In the genomic region with DNA sequence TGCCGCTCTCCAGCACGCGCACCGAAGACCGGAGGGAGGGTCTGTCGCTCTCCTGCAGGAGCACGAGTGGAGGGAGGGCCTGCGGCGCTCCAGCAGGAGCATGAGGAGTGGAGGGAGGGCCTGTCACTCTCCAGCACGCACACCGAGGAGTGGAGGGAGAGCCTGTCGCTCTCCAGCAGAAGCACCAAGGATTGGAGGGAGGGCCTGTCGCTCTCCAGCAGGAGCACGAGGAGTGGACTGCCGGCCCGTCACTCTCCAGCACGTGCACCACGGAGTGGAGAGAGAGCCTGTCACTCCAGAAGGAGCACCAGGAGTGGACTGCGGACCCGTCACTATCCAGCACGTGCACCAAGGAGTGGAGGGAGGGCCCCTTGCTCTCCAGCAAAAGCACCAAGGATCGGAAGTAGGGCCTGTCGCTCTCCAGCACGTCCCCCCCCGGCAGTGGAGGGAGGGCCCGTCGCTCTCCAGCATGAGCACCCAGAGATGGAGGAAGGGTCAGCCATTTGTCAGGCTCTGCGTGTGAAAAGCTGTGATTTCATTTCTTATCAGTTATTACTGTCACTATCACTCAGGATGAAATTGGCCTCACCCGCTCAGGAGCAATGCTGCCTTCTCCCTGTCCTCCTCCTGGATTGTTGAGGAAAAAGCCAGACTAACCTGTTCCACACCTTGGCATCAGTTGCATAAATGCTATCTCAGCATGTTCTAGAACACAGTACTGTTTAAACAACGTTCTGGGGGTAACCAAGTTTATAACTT, we compare ENCODE assay signal across 11 cellular contexts. TPM values are rescaled to one million over a fixed set of nuclear protein-coding genes. Genes with fewer than 3 reads are reported as not detected.
A peak's percentile ranks its signal among the peaks of the same experiment; 100 is the strongest.
DNase-seq lines count a peak whose midpoint lies in the region; ATAC-seq and TF ChIP-seq lines count a peak whose summit lies in the region.
"Had no signal": no experiment of that assay in that cellular context is flagged by ENCODE, and none has a peak within 500 bp of the region (broad histone marks: within the 10 kb centered on the region; RNA-seq: fewer than 3 reads in every experiment).

No MANE protein-coding gene starts in this region.

- no peak overlapping the region for H3K4me3 Mint-ChIP-seq in activated CD8-positive, alpha-beta T cell treated with anti-CD3 and anti-CD28 coated beads, Interleukin-2, amount 10 ng/mL, durations not matched to agents 7 days and 5 days
- H3K4me3 Mint-ChIP-seq in activated T-helper 1 cell treated with anti-CD3 and anti-CD28 coated beads, Interleukin-12 subunit alpha, Interleukin-12 subunit beta, Interleukin-2, Interleukin-4 antibody, amounts not matched to agents 30 ng/mL and 10 ng/mL and 1 ng/mL, durations not matched to agents 14 hours and 24 hours and 36 hours: no peak overlapping the region

- H3K9ac ChIP-seq in iPS-15b (ENCODE audit: low read depth, low read length): no peak overlapping the region

- no peaks in the 10 kb centered on the region for H3K4me1 Mint-ChIP-seq in activated CD8-positive, alpha-beta T cell treated with anti-CD3 and anti-CD28 coated beads, Interleukin-2, amount 10 ng/mL, durations not matched to agents 7 days and 5 days (ENCODE audit: low read depth)
- no peaks in the 10 kb centered on the region for H3K4me1 Mint-ChIP-seq in activated T-helper 1 cell treated with anti-CD3 and anti-CD28 coated beads, Interleukin-12 subunit alpha, Interleukin-12 subunit beta, Interleukin-2, Interleukin-4 antibody, amounts not matched to agents 30 ng/mL and 10 ng/mL and 1 ng/mL, durations not matched to agents 14 hours and 24 hours and 36 hours (ENCODE audit: low read depth)

- H3K36me3 Mint-ChIP-seq in activated CD8-positive, alpha-beta T cell treated with anti-CD3 and anti-CD28 coated beads, Interleukin-2, amount 10 ng/mL, durations not matched to agents 7 days and 5 days (ENCODE audit: low read depth): peaks cover 9% of the 10 kb centered on the region
- H3K36me3 Mint-ChIP-seq in activated T-helper 1 cell treated with anti-CD3 and anti-CD28 coated beads, Interleukin-12 subunit alpha, Interleukin-12 subunit beta, Interleukin-2, Interleukin-4 antibody, amounts not matched to agents 30 ng/mL and 10 ng/mL and 1 ng/mL, durations not matched to agents 14 hours and 24 hours and 36 hours (ENCODE audit: low read depth): peaks cover 8% of the 10 kb centered on the region

- intact Hi-C loops in stomach (cut with DNase I; ENCODE audit: low total_unique reads): no loop called here
- intact Hi-C loops in activated T-helper 1 cell treated with anti-CD3 and anti-CD28 coated beads, Interleukin-12 subunit alpha, Interleukin-12 subunit beta, Interleukin-2, Interleukin-4 antibody, amounts not matched to agents 30 ng/mL and 10 ng/mL and 1 ng/mL, durations not matched to agents 14 hours and 24 hours and 36 hours (cut with micrococcal nuclease): no loop called here

- H3K27ac Mint-ChIP-seq in activated CD8-positive, alpha-beta T cell treated with anti-CD3 and anti-CD28 coated beads, Interleukin-2, amount 10 ng/mL, durations not matched to agents 7 days and 5 days: no peak overlapping the region
- H3K27ac Mint-ChIP-seq in activated T-helper 1 cell treated with anti-CD3 and anti-CD28 coated beads, Interleukin-12 subunit alpha, Interleukin-12 subunit beta, Interleukin-2, Interleukin-4 antibody, amounts not matched to agents 30 ng/mL and 10 ng/mL and 1 ng/mL, durations not matched to agents 14 hours and 24 hours and 36 hours: no peak overlapping the region

- TF ChIP-seq POLR2A in stomach (IDR thresholded peaks at IDR 0.05): no peak

- H3K27me3 ChIP-seq in iPS-15b (ENCODE audit: control insufficient read depth, insufficient read depth, low read length) (no peaks in the 10 kb centered on the region), stomach (no peaks in the 10 kb centered on the region)

- no peaks in the 10 kb centered on the region for H3K27me3 Mint-ChIP-seq in activated CD8-positive, alpha-beta T cell treated with anti-CD3 and anti-CD28 coated beads, Interleukin-2, amount 10 ng/mL, durations not matched to agents 7 days and 5 days (ENCODE audit: low read depth)
- H3K27me3 Mint-ChIP-seq in activated T-helper 1 cell treated with anti-CD3 and anti-CD28 coated beads, Interleukin-12 subunit alpha, Interleukin-12 subunit beta, Interleukin-2, Interleukin-4 antibody, amounts not matched to agents 30 ng/mL and 10 ng/mL and 1 ng/mL, durations not matched to agents 14 hours and 24 hours and 36 hours (ENCODE audit: insufficient read depth): no peaks in the 10 kb centered on the region

- WGBS in stomach, 5 donors: 60 to 78% (median 70%) methylated on average over 21 to 30 of the region's 30 CpGs

- no peaks in the 10 kb centered on the region for H3K9me3 ChIP-seq in iPS-15b (ENCODE audit: control insufficient read depth, insufficient read depth, low read length)
- no peaks in the 10 kb centered on the region for H3K9me3 ChIP-seq in stomach

- peaks cover 19% of the 10 kb centered on the region for H3K36me3 ChIP-seq in iPS-15b (ENCODE audit: control insufficient read depth, insufficient read depth, low read length)
- peaks cover 16 to 64% (median 55%) of the 10 kb centered on the region in 4 donors for H3K36me3 ChIP-seq in stomach

- peak overlapping the region in 1 of 5 donors; percentile 22 for H3K27ac ChIP-seq in stomach
- H3K27ac ChIP-seq: 22Rv1 had no signal

- CTCF ChIA-PET in activated CD8-positive, alpha-beta T cell treated with anti-CD3 and anti-CD28 coated beads, Interleukin-2, amount 10 ng/mL, durations not matched to agents 7 days and 5 days (lab: Charles Lee): no interaction called here

- TF ChIP-seq CTCF in stomach (IDR thresholded peaks at IDR 0.05): no peak

- peak overlapping the region; percentile 18 for H3K4me3 ChIP-seq in iPS-15b (ENCODE audit: low read depth, low read length)
- H3K4me3 ChIP-seq in stomach: no peak overlapping the region

- H3K4me1 ChIP-seq in iPS-15b (ENCODE audit: control insufficient read depth, insufficient read depth, low read length) (peaks cover 2% of the 10 kb centered on the region), stomach (peaks cover 0 to 3% (median under 1%) of the 10 kb centered on the region in 4 donors)

- DNase-seq in DMS 273 (lab: John Stamatoyannopoulos, UW; ENCODE audit: unreplicated experiment): peak; percentile 61
- no peak for DNase-seq in DMS 273 treated with DMSO at 0.1 percent for 48 hours (lab: John Stamatoyannopoulos, UW)
- DNase-seq in activated CD8-positive, alpha-beta T cell treated with anti-CD3 and anti-CD28 coated beads, Interleukin-2, amount 10 ng/mL, durations not matched to agents 7 days and 5 days: no peak
- peak; percentile 58 for DNase-seq in stomach
- no peak for DNase-seq in central memory CD4-positive, alpha-beta T cell
- no peak for DNase-seq in activated T-helper 1 cell treated with anti-CD3 and anti-CD28 coated beads, Interleukin-12 subunit alpha, Interleukin-12 subunit beta, Interleukin-2, Interleukin-4 antibody, amounts not matched to agents 30 ng/mL and 10 ng/mL and 1 ng/mL, durations not matched to agents 14 hours and 24 hours and 36 hours (ENCODE audit: low spot score)
- no peak for DNase-seq in NCI-H1694 treated with DMSO at 0.1 percent for 48 hours (lab: John Stamatoyannopoulos, UW)
- DNase-seq: activated naive CD4-positive, alpha-beta T cell treated with anti-CD3 and anti-CD28 coated beads, Interleukin-2, amount 50 U/mL, for 16 hours; NCI-H1930 had no signal

- POLR2A ChIA-PET in activated CD8-positive, alpha-beta T cell treated with anti-CD3 and anti-CD28 coated beads, Interleukin-2, amount 10 ng/mL, durations not matched to agents 7 days and 5 days (lab: Charles Lee): no interaction called here

- peak; percentile 27 for ATAC-seq in activated CD8-positive, alpha-beta T cell treated with anti-CD3 and anti-CD28 coated beads, Interleukin-2, amount 10 ng/mL, durations not matched to agents 7 days and 5 days

- H3K9me3 Mint-ChIP-seq in activated CD8-positive, alpha-beta T cell treated with anti-CD3 and anti-CD28 coated beads, Interleukin-2, amount 10 ng/mL, durations not matched to agents 7 days and 5 days (ENCODE audit: insufficient read depth): no peaks in the 10 kb centered on the region
- H3K9me3 Mint-ChIP-seq in activated T-helper 1 cell treated with anti-CD3 and anti-CD28 coated beads, Interleukin-12 subunit alpha, Interleukin-12 subunit beta, Interleukin-2, Interleukin-4 antibody, amounts not matched to agents 30 ng/mL and 10 ng/mL and 1 ng/mL, durations not matched to agents 14 hours and 24 hours and 36 hours: no peaks in the 10 kb centered on the region

- no peak for TF ChIP-seq EP300 in stomach (IDR thresholded peaks at IDR 0.05)

RNA-seq across cellular contexts. Expression of gene ADI1, which starts 35.9 kb away (rescaled TPM):
- 10 to 100 TPM; 17.5 to 19.8 TPM for total RNA-seq in activated CD8-positive, alpha-beta T cell treated with anti-CD3 and anti-CD28 coated beads, Interleukin-2, amount 10 ng/mL, durations not matched to agents 7 days and 5 days
- total RNA-seq in stomach: 10 to 100 TPM; 25.1 to 67.7 (median 56.2) TPM
- polyA plus RNA-seq in stomach: 100 to 1,000 TPM in 2 of 3 donors, 10 to 100 TPM in 1; 78.3 to 124 (median 110) TPM
- total RNA-seq in activated T-helper 1 cell treated with anti-CD3 and anti-CD28 coated beads, Interleukin-12 subunit alpha, Interleukin-12 subunit beta, Interleukin-2, Interleukin-4 antibody, amounts not matched to agents 30 ng/mL and 10 ng/mL and 1 ng/mL, durations not matched to agents 14 hours and 24 hours and 36 hours: 35.5 and 36.0 TPM in 2 replicates

Comparison
In these comparisons a context has a peak if more than half of its experiments do, and no peak if none do; other contexts are left out.
1. DNase-seq: peak in DMS 273 (single experiment) and stomach (single experiment); none in DMS 273 treated with DMSO at 0.1 percent for 48 hours (single experiment), activated CD8-positive, alpha-beta T cell treated with anti-CD3 and anti-CD28 coated beads, Interleukin-2, amount 10 ng/mL, durations not matched to agents 7 days and 5 days (single experiment), central memory CD4-positive, alpha-beta T cell (single experiment), activated T-helper 1 cell treated with anti-CD3 and anti-CD28 coated beads, Interleukin-12 subunit alpha, Interleukin-12 subunit beta, Interleukin-2, Interleukin-4 antibody, amounts not matched to agents 30 ng/mL and 10 ng/mL and 1 ng/mL, durations not matched to agents 14 hours and 24 hours and 36 hours (single experiment) and NCI-H1694 treated with DMSO at 0.1 percent for 48 hours (single experiment).